ENCODE assay signal across 16 cellular contexts in the genomic region with DNA sequence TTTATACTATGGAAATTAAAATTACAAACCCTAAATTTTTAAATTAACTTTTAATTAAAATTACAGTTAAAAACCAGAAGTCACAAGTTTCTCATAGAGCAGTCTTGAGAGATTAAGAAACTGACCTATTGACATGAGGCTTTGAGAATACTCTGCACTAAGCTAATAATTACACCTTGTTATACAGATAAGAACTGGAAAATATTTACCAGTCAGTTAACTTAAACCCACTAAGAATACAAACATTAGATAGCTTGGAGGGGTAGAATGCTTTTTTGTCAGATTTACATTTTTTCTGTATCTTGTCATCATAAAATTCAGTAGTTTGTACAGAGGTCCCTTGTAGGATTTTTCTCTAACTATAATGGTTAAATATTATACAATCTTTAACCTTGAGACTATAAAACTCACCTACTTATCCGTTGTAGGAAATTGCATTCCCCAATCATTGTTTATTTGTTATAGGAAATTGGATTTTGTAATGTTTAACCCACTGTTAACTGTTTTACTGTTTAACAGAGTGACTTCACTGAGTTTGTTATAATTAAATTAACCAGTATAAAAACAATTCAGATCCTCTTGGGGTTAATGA.
DNase-seq lines count a peak whose midpoint lies in the region; ATAC-seq and FAIRE-seq lines count a peak whose summit lies in the region.
"Had no signal": no experiment of that assay in that cellular context is flagged by ENCODE, and none has a peak within 500 bp of the region (broad histone marks: within the 10 kb centered on the region; RNA-seq: fewer than 3 reads in every experiment).

No MANE protein-coding gene starts in this region.

- peak; percentile 51 for ATAC-seq in HG03571 (IDR thresholded peaks at IDR 0.05; ENCODE audit: unreplicated experiment)
- ATAC-seq in left colon = peak; percentile 89
- no peak for ATAC-seq in activated T-cell treated with anti-CD3 and anti-CD28 coated beads, Interleukin-2, amount 50 U/mL, for 72 hours (replicated peaks in 1 of 2)
- ATAC-seq in HG03354 (IDR thresholded peaks at IDR 0.05; ENCODE audit: poor library complexity, severe bottlenecking, unreplicated experiment) = no peak
- ATAC-seq in HG03039 (IDR thresholded peaks at IDR 0.05; ENCODE audit: unreplicated experiment) = no peak

- DNase-seq in left colon = no peak
- peak; percentile 87 for DNase-seq in renal cortical epithelial cell (ENCODE audit: low read depth)
- DNase-seq in activated T-cell treated with anti-CD3 and anti-CD28 coated beads, Interleukin-2, amount 50 U/mL, for 72 hours = no peak
- no peak for DNase-seq in T-helper 2 cell treated with Interferon-gamma antibody and Interleukin-4, amounts not matched to agents 5 μg/mL and 100 μg/mL, for 36 hours (ENCODE audit: low spot score)
- DNase-seq: AML-193, DMS53, NCI-H1436, NCI-H2081 treated with DMSO at 0.1 percent for 48 hours, NCI-H510A treated with DMSO at 0.1 percent for 48 hours, PC-9 had no signal

- H3K4me1 Mint-ChIP-seq in activated T-cell treated with anti-CD3 and anti-CD28 coated beads, Interleukin-2, amount 50 U/mL, for 72 hours (ENCODE audit: low read depth) = no peaks in the 10 kb centered on the region
- H3K4me1 Mint-ChIP-seq in T-helper 2 cell treated with Interferon-gamma antibody and Interleukin-4, amounts not matched to agents 5 μg/mL and 100 μg/mL, for 36 hours (ENCODE audit: low read depth) = no peaks in the 10 kb centered on the region

- no peaks in the 10 kb centered on the region for H3K36me3 Mint-ChIP-seq in activated T-cell treated with anti-CD3 and anti-CD28 coated beads, Interleukin-2, amount 50 U/mL, for 72 hours (ENCODE audit: insufficient read depth in 2 of 2)
- H3K36me3 Mint-ChIP-seq in T-helper 2 cell treated with Interferon-gamma antibody and Interleukin-4, amounts not matched to agents 5 μg/mL and 100 μg/mL, for 36 hours (ENCODE audit: low read depth) = no peaks in the 10 kb centered on the region
- H3K36me3 Mint-ChIP-seq: CD14-positive monocyte had no signal

- H3K4me3 Mint-ChIP-seq in activated T-cell treated with anti-CD3 and anti-CD28 coated beads, Interleukin-2, amount 50 U/mL, for 72 hours = no peak overlapping the region
- H3K4me3 Mint-ChIP-seq in T-helper 2 cell treated with Interferon-gamma antibody and Interleukin-4, amounts not matched to agents 5 μg/mL and 100 μg/mL, for 36 hours = no peak overlapping the region
- H3K4me3 Mint-ChIP-seq: CD14-positive monocyte had no signal

- peaks cover 26% of the 10 kb centered on the region for H3K27me3 Mint-ChIP-seq in activated T-cell treated with anti-CD3 and anti-CD28 coated beads, Interleukin-2, amount 50 U/mL, for 72 hours (ENCODE audit: low read depth)
- peaks cover 18% of the 10 kb centered on the region for H3K27me3 Mint-ChIP-seq in T-helper 2 cell treated with Interferon-gamma antibody and Interleukin-4, amounts not matched to agents 5 μg/mL and 100 μg/mL, for 36 hours (ENCODE audit: low read depth)

- no peaks in the 10 kb centered on the region for H3K9me3 Mint-ChIP-seq in activated T-cell treated with anti-CD3 and anti-CD28 coated beads, Interleukin-2, amount 50 U/mL, for 72 hours
- H3K9me3 Mint-ChIP-seq in T-helper 2 cell treated with Interferon-gamma antibody and Interleukin-4, amounts not matched to agents 5 μg/mL and 100 μg/mL, for 36 hours = no peaks in the 10 kb centered on the region

- no peak overlapping the region for H3K27ac Mint-ChIP-seq in activated T-cell treated with anti-CD3 and anti-CD28 coated beads, Interleukin-2, amount 50 U/mL, for 72 hours
- H3K27ac Mint-ChIP-seq in T-helper 2 cell treated with Interferon-gamma antibody and Interleukin-4, amounts not matched to agents 5 μg/mL and 100 μg/mL, for 36 hours = no peak overlapping the region
- H3K27ac Mint-ChIP-seq: CD14-positive monocyte had no signal

- FAIRE-seq in colon (lab: Jason Lieb, UNC) = peak; percentile 33
- FAIRE-seq: H54 had no signal

- intact Hi-C loops in left colon (cut with DNase I, micrococcal nuclease) = no loop called here

Comparison
In these comparisons a context has a peak if more than half of its experiments do, and no peak if none do; other contexts are left out.
1. ATAC-seq: peak in HG03571 (single experiment) and left colon (single experiment); none in activated T-cell treated with anti-CD3 and anti-CD28 coated beads, Interleukin-2, amount 50 U/mL, for 72 hours (0 of 2), HG03354 (single experiment) and HG03039 (single experiment).